In the genomic region with DNA sequence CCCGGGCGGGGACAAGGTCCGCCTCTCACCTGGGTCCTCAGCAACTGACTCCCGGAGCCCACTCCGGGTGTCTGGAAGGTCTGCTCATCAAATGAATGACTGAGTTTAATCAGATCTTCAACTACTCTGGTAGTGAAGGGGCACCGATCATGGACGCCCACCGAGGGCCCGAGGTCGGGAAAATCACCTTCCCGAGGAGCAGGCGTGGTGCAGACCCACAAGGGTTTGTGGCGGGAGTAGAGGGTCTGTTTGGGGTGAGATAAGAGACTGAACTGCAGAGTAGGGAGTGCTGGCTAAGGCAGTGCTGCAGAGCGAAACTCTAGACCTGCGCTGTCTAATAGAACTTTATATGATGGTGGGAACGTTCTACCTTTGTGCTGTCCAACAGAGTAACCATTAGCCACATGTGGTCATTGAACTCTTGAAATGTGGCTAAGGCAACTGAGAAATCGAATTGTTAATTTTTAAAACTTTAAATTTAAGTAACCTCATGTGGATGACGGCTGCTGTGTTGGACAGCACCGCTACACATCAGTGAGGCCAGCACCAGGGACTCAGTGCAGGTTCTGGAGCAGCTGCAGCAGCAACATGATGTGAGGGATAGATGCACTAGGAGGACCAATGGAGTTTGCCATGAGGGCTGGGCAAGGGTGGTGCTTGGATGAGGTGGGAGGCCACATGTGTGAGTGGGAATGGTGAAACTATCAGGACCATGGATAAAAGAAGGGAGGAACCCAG, we compare ENCODE assay signal across 1 cellular context.
A peak's percentile ranks its signal among the peaks of the same experiment; 100 is the strongest.
TF ChIP-seq lines count a peak whose summit lies in the region.

No MANE protein-coding gene starts in this region.

TF ChIP-seq in Ishikawa, 13 proteins besides CTCF, POLR2A, EP300 and RAD21:
- TF ChIP-seq, protein P1, sequence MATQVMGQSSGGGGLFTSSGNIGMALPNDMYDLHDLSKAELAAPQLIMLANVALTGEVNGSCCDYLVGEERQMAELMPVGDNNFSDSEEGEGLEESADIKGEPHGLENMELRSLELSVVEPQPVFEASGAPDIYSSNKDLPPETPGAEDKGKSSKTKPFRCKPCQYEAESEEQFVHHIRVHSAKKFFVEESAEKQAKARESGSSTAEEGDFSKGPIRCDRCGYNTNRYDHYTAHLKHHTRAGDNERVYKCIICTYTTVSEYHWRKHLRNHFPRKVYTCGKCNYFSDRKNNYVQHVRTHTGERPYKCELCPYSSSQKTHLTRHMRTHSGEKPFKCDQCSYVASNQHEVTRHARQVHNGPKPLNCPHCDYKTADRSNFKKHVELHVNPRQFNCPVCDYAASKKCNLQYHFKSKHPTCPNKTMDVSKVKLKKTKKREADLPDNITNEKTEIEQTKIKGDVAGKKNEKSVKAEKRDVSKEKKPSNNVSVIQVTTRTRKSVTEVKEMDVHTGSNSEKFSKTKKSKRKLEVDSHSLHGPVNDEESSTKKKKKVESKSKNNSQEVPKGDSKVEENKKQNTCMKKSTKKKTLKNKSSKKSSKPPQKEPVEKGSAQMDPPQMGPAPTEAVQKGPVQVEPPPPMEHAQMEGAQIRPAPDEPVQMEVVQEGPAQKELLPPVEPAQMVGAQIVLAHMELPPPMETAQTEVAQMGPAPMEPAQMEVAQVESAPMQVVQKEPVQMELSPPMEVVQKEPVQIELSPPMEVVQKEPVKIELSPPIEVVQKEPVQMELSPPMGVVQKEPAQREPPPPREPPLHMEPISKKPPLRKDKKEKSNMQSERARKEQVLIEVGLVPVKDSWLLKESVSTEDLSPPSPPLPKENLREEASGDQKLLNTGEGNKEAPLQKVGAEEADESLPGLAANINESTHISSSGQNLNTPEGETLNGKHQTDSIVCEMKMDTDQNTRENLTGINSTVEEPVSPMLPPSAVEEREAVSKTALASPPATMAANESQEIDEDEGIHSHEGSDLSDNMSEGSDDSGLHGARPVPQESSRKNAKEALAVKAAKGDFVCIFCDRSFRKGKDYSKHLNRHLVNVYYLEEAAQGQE (IDR thresholded peaks at IDR 0.05; ENCODE audit: low read depth): peak; percentile 44; the same call in 1 of the 2 replicates
TF ChIP-seq in Ishikawa: peak in this region for 1; not testable (repeated sequence) for 12.
